24 cellular contexts compared by ENCODE assay signal in genomic region chr11:122954455-122954854, GRCh38. TPM values are rescaled to one million over a fixed set of nuclear protein-coding genes. Genes with fewer than 3 reads are reported as not detected.
"Had no signal": no experiment of that assay in that cellular context is flagged by ENCODE, and none has a peak within 500 bp of the region (broad histone marks: within the 10 kb centered on the region; RNA-seq: fewer than 3 reads in every experiment).

No MANE protein-coding gene starts in this region.

- DNase-seq: activated B cell treated with CpG ODN at 0.5 μM for 24 hours; activated CD4-positive, alpha-beta T cell treated with anti-CD3 and anti-CD28 coated beads for 1 hour; activated CD4-positive, alpha-beta T cell treated with anti-CD3 and anti-CD28 coated beads, Interleukin-2, amount 10 ng/mL, durations not matched to agents 24 days and 14 days; activated CD8-positive, alpha-beta memory T cell treated with anti-CD3 and anti-CD28 coated beads, Interleukin-2, amount 10 ng/mL, durations not matched to agents 7 days and 5 days; activated effector memory CD4-positive, alpha-beta T cell treated with anti-CD3 and anti-CD28 coated beads, Interleukin-2, amount 50 U/mL, for 16 hours; activated naive CD4-positive, alpha-beta T cell treated with Interleukin-2 at 50 U/mL for 16 hours; activated naive CD8-positive, alpha-beta T cell treated with anti-CD3 and anti-CD28 coated beads, Interleukin-2, amount 50 U/mL, for 24 hours; activated T-cell treated with anti-CD3 and anti-CD28 coated beads, Interleukin-2, amount 50 U/mL, for 4 hours; amygdala; NCI-H1048; NCI-H146; NCI-H187 treated with DMSO at 0.1 percent for 48 hours; NCI-H2081 treated with DMSO at 0.1 percent for 48 hours; NCI-H2227 treated with DMSO at 0.1 percent for 48 hours; NCI-H526; NCI-H774; PC-9; RPMI8226; SK-N-SH; T-helper 1 cell had no signal

- H3K4me3 ChIP-seq: PC-9 had no signal

RNA-seq across cellular contexts. Expression of gene BSX, which starts 27.2 kb away (rescaled TPM):
- total RNA-seq: activated B cell treated with CpG ODN at 0.5 μM for 24 hours; activated CD4-positive, alpha-beta T cell treated with anti-CD3 and anti-CD28 coated beads, Interleukin-2, amount 10 ng/mL, durations not matched to agents 24 days and 14 days; activated CD8-positive, alpha-beta memory T cell treated with anti-CD3 and anti-CD28 coated beads, Interleukin-2, amount 10 ng/mL, durations not matched to agents 7 days and 5 days; activated naive CD4-positive, alpha-beta T cell treated with anti-CD3 and anti-CD28 coated beads, Interleukin-2, amount 50 U/mL, for 72 hours; activated T-cell treated with anti-CD3 and anti-CD28 coated beads, Interleukin-2, amount 50 U/mL, for 4 hours; astrocyte; NCI-H460; PC-9; Right ventricle myocardium inferior had no signal
